In genomic region chr5:159099049-159099760, GRCh38 we compare ENCODE assay signal across 8 cellular contexts. TPM values are rescaled to one million over a fixed set of nuclear protein-coding genes. Genes with fewer than 3 reads are reported as not detected.
DNase-seq lines count a peak whose midpoint lies in the region; ATAC-seq, FAIRE-seq and TF ChIP-seq lines count a peak whose summit lies in the region.

No MANE protein-coding gene starts in this region.

- peak; percentile 26 for ATAC-seq in GM21737 (IDR thresholded peaks at IDR 0.05; ENCODE audit: unreplicated experiment)
- ATAC-seq in activated CD8-positive, alpha-beta memory T cell treated with anti-CD3 and anti-CD28 coated beads, Interleukin-2, amount 10 ng/mL, durations not matched to agents 7 days and 5 days = peak; percentile 54
- peak; percentile 29 for ATAC-seq in upper lobe of right lung

- H3K4me3 Mint-ChIP-seq in activated CD8-positive, alpha-beta memory T cell treated with anti-CD3 and anti-CD28 coated beads, Interleukin-2, amount 10 ng/mL, durations not matched to agents 7 days and 5 days = peak overlapping the region; percentile 77

- peaks cover 30% of the 10 kb centered on the region for H3K4me1 Mint-ChIP-seq in activated CD8-positive, alpha-beta memory T cell treated with anti-CD3 and anti-CD28 coated beads, Interleukin-2, amount 10 ng/mL, durations not matched to agents 7 days and 5 days

- peak overlapping the region; percentile 25 for H3K9ac ChIP-seq in endothelial cell of umbilical vein (replicated peaks; ENCODE audit: extremely low read depth, insufficient read depth, low read length)

- H3K79me2 ChIP-seq in DOHH2 (ENCODE audit: control insufficient read depth, low read length) = peaks cover 82% of the 10 kb centered on the region
- no peaks in the 10 kb centered on the region for H3K79me2 ChIP-seq in endothelial cell of umbilical vein (ENCODE audit: control insufficient read depth, insufficient read depth, low read length)

- H3K27ac Mint-ChIP-seq in activated CD8-positive, alpha-beta memory T cell treated with anti-CD3 and anti-CD28 coated beads, Interleukin-2, amount 10 ng/mL, durations not matched to agents 7 days and 5 days = no peak overlapping the region

- no peaks in the 10 kb centered on the region for H3K9me3 Mint-ChIP-seq in activated CD8-positive, alpha-beta memory T cell treated with anti-CD3 and anti-CD28 coated beads, Interleukin-2, amount 10 ng/mL, durations not matched to agents 7 days and 5 days (ENCODE audit: low read depth)

- CTCF ChIA-PET in activated CD8-positive, alpha-beta memory T cell treated with anti-CD3 and anti-CD28 coated beads, Interleukin-2, amount 10 ng/mL, durations not matched to agents 7 days and 5 days (lab: Charles Lee) = interaction anchor here (1.4 kb wide), 1 partner anchor 404 kb away, joined by 6 read pairs; no protein-coding TSS in a partner anchor
- CTCF ChIA-PET in endothelial cell of umbilical vein (lab: Charles Lee) = interaction anchor here (1.8 to 2.3 kb wide), 2 partner anchors 924 to 1024 kb away, joined by 7 to 8 read pairs; no protein-coding TSS in a partner anchor

- peak overlapping the region; percentile 76 for H2AFZ ChIP-seq in endothelial cell of umbilical vein (ENCODE audit: low read depth, low read length)

- H3K4me3 ChIP-seq in DOHH2 (ENCODE audit: low read length) (peak overlapping the region; percentile 100), endothelial cell of umbilical vein (replicated peaks in 1 of 3; ENCODE audit: insufficient read depth in 1 of 3, low read depth in 1 of 3, low read length in 3 of 3) (peak overlapping the region; percentile 26 to 67 (median 60)), muscle layer of duodenum (ENCODE audit: low read depth in 1 of 2, low read length in 2 of 2) (peak overlapping the region; percentile 66 to 77), upper lobe of right lung (peak overlapping the region; percentile 55)

- TF ChIP-seq CTCF in DOHH2 (IDR thresholded peaks at IDR 0.05; ENCODE audit: low read depth, low read length, poor library complexity, severe bottlenecking) (no peak), endothelial cell of umbilical vein (IDR thresholded peaks at IDR 0.05; ENCODE audit: extremely low read depth in 1 of 2, insufficient read depth in 1 of 2, low read depth in 1 of 2, low read length in 2 of 2) (no peak), upper lobe of right lung (IDR thresholded peaks at IDR 0.05) (no peak)

- no peak for TF ChIP-seq POLR2A in endothelial cell of umbilical vein (IDR thresholded peaks at IDR 0.05; ENCODE audit: low read depth, low read length)

- peak; percentile 73 for FAIRE-seq in endothelial cell of umbilical vein (lab: Jason Lieb, UNC)

- peaks cover 60% of the 10 kb centered on the region for H3K4me1 ChIP-seq in DOHH2 (ENCODE audit: control insufficient read depth, low read length)
- peaks cover 12% of the 10 kb centered on the region for H3K4me1 ChIP-seq in endothelial cell of umbilical vein (ENCODE audit: control insufficient read depth, extremely low read depth, insufficient read depth, low read length)
- H3K4me1 ChIP-seq in muscle layer of duodenum (ENCODE audit: control insufficient read depth in 1 of 2, insufficient read depth in 2 of 2, low read length in 2 of 2) = peaks cover 0 to 34% of the 10 kb centered on the region in 2 donors
- peaks cover 17% of the 10 kb centered on the region for H3K4me1 ChIP-seq in upper lobe of right lung

- H3K27ac ChIP-seq in DOHH2 (ENCODE audit: low read depth, low read length) = peak overlapping the region; percentile 94
- no peak overlapping the region for H3K27ac ChIP-seq in endothelial cell of umbilical vein (ENCODE audit: insufficient read depth, low read depth, low read length)
- H3K27ac ChIP-seq in muscle layer of duodenum (ENCODE audit: low read length) = peak overlapping the region; percentile 85
- peak overlapping the region; percentile 67 for H3K27ac ChIP-seq in upper lobe of right lung

- no peaks in the 10 kb centered on the region for H3K9me2 ChIP-seq in DOHH2 (replicated peaks; ENCODE audit: control insufficient read depth, low read length)

- H3K9me1 ChIP-seq in endothelial cell of umbilical vein (replicated peaks; ENCODE audit: control insufficient read depth, extremely low read depth, insufficient read depth, low read length) = no peaks in the 10 kb centered on the region

- dilution Hi-C loops in endothelial cell of umbilical vein (cut with MboI; ENCODE audit: extremely low pct_ligation_motif_present, low sequenced_read_pairs) = no loop called here

- H3K36me3 Mint-ChIP-seq in activated CD8-positive, alpha-beta memory T cell treated with anti-CD3 and anti-CD28 coated beads, Interleukin-2, amount 10 ng/mL, durations not matched to agents 7 days and 5 days = no peaks in the 10 kb centered on the region

- no peaks in the 10 kb centered on the region for H3K27me3 ChIP-seq in DOHH2 (ENCODE audit: control insufficient read depth, low read length)
- H3K27me3 ChIP-seq in endothelial cell of umbilical vein (ENCODE audit: control insufficient read depth in 2 of 2, insufficient read depth in 2 of 2, low read length in 2 of 2) = peaks cover 58 to 63% of the 10 kb centered on the region in 2 experiments
- H3K27me3 ChIP-seq in muscle layer of duodenum (ENCODE audit: low read depth, low read length) = peaks cover 36% of the 10 kb centered on the region
- H3K27me3 ChIP-seq in upper lobe of right lung = peaks cover 70% of the 10 kb centered on the region

- peaks cover 37% of the 10 kb centered on the region for H3F3A ChIP-seq in DOHH2 (ENCODE audit: control insufficient read depth, insufficient read depth)

- DNase-seq in NCI-H2081 (lab: John Stamatoyannopoulos, UW) (peak; percentile 72 to 89), endothelial cell of umbilical vein (ENCODE audit: low read depth, low spot score) (peak; percentile 43), upper lobe of right lung (peak; percentile 66), GF-D8 (lab: John Stamatoyannopoulos, UW) (no peak)
- no peak for DNase-seq in activated CD8-positive, alpha-beta memory T cell treated with anti-CD3 and anti-CD28 coated beads, Interleukin-2, amount 10 ng/mL, durations not matched to agents 7 days and 5 days

- BruUV-seq in endothelial cell of umbilical vein (replicated peaks; lab: Mats Ljungman, UMichigan) = no TSS peak

- H3K27me3 Mint-ChIP-seq in activated CD8-positive, alpha-beta memory T cell treated with anti-CD3 and anti-CD28 coated beads, Interleukin-2, amount 10 ng/mL, durations not matched to agents 7 days and 5 days = peaks cover 91% of the 10 kb centered on the region

- POLR2A ChIA-PET in endothelial cell of umbilical vein (lab: Charles Lee) = no interaction called here

- H3K9me3 ChIP-seq in DOHH2 (ENCODE audit: control insufficient read depth, insufficient read depth, low read length) (no peaks in the 10 kb centered on the region), endothelial cell of umbilical vein (replicated peaks; ENCODE audit: control insufficient read depth, insufficient read depth, low read length) (no peaks in the 10 kb centered on the region), muscle layer of duodenum (ENCODE audit: control insufficient read depth in 1 of 2, low read length in 2 of 2) (no peaks in the 10 kb centered on the region), upper lobe of right lung (no peaks in the 10 kb centered on the region)

- peak overlapping the region; percentile 87 for H3K4me2 ChIP-seq in DOHH2 (ENCODE audit: low read length)
- H3K4me2 ChIP-seq in endothelial cell of umbilical vein (ENCODE audit: insufficient read depth, low read length) = peak overlapping the region; percentile 88

- intact Hi-C loops in endothelial cell of umbilical vein (cut with micrococcal nuclease) = loop anchor here (2.0 kb wide), 1 partner anchor 38 kb away; no protein-coding TSS in a partner anchor
- intact Hi-C loops in upper lobe of right lung (cut with DNase I) = no loop called here

- H4K20me1 ChIP-seq in DOHH2 (ENCODE audit: control insufficient read depth, insufficient read depth, low read depth, low read length) (no peaks in the 10 kb centered on the region), endothelial cell of umbilical vein (replicated peaks; ENCODE audit: control insufficient read depth, extremely low read depth, insufficient read depth, low read length) (no peaks in the 10 kb centered on the region)

- H3K36me3 ChIP-seq in DOHH2 (ENCODE audit: control insufficient read depth, low read length) = peaks cover 53% of the 10 kb centered on the region
- H3K36me3 ChIP-seq in endothelial cell of umbilical vein (ENCODE audit: control insufficient read depth in 2 of 2, extremely low read depth in 1 of 2, insufficient read depth in 2 of 2, low read length in 2 of 2) = no peaks in the 10 kb centered on the region
- H3K36me3 ChIP-seq in muscle layer of duodenum (ENCODE audit: control insufficient read depth in 1 of 2, insufficient read depth in 2 of 2, low read length in 2 of 2) = no peaks in the 10 kb centered on the region
- no peaks in the 10 kb centered on the region for H3K36me3 ChIP-seq in upper lobe of right lung

TF ChIP-seq in endothelial cell of umbilical vein, 7 proteins besides CTCF, POLR2A, EP300 and RAD21:
- TF ChIP-seq FOS (IDR thresholded peaks at IDR 0.05; ENCODE audit: borderline replicate concordance, insufficient read depth, low read length) = peak; percentile 8
- TF ChIP-seq POLR2AphosphoS5 (IDR thresholded peaks at IDR 0.05; ENCODE audit: insufficient read depth, low read depth, low read length) = no peak
TF ChIP-seq in endothelial cell of umbilical vein: peak in this region for 1.

RNA-seq across cellular contexts. Expression of gene EBF1, which starts 0.5 kb away (rescaled TPM):
- under 1 TPM in 1 of 2 experiments, not detected in 1; 0.54 TPM for total RNA-seq in activated CD8-positive, alpha-beta memory T cell treated with anti-CD3 and anti-CD28 coated beads, Interleukin-2, amount 10 ng/mL, durations not matched to agents 7 days and 5 days
- total RNA-seq in endothelial cell of umbilical vein (0.20 and 0.55 TPM in 2 replicates), upper lobe of right lung (8.9 TPM)
- 0.06 and 0.07 TPM in 2 replicates for polyA plus RNA-seq in endothelial cell of umbilical vein
- polyA plus RNA-seq in endothelial cell of umbilical vein (2011; cell fraction: cytosol; rRNA removed) = 0.03 TPM in 1 of 2 replicates, not detected in the other
- polyA plus RNA-seq in endothelial cell of umbilical vein (2011; cell fraction: nucleus; rRNA removed) = 0.05 and 0.07 TPM in 2 replicates
- polyA plus RNA-seq in endothelial cell of umbilical vein (2012) = not detected in 2 replicates
- polyA minus RNA-seq in endothelial cell of umbilical vein = 0.22 and 0.74 TPM in 2 replicates
- not detected for polyA minus RNA-seq in endothelial cell of umbilical vein (2011; cell fraction: cytosol; rRNA and poly(A)+ RNA removed)
- 0.24 and 0.63 TPM in 2 replicates for polyA minus RNA-seq in endothelial cell of umbilical vein (2011; cell fraction: nucleus; rRNA and poly(A)+ RNA removed)

Comparison
In these comparisons a context has a peak if more than half of its experiments do, and no peak if none do; other contexts are left out.
1. DNase-seq: peak in NCI-H2081 (2 of 2), endothelial cell of umbilical vein (single experiment) and upper lobe of right lung (single experiment); none in activated CD8-positive, alpha-beta memory T cell treated with anti-CD3 and anti-CD28 coated beads, Interleukin-2, amount 10 ng/mL, durations not matched to agents 7 days and 5 days (single experiment) and GF-D8 (single experiment).
2. Peak in every context shown above with its lines, with median percentiles within 50 percentile points of each other: H3K4me3 ChIP-seq and ATAC-seq.